Comparison of ENCODE assay signal across 11 cellular contexts in the genomic region with DNA sequence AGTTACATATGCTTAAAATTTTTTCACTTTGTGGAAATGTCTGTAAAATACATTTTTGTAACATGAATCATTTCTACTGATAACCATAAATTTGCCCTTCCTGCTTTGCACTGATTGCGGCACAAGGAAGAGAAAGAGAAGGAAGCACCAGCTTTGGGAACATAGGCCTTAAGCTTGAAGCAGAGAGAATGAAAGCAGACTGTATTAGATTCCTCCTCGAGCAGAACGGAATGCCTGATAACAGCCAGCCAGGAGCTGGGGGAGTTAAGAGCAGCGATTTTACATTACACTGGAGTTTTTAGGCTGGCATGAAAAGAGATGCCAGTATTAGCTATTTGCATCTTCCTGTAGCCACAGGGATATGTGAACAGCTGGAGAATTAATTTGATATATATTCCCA. TPM values are rescaled to one million over a fixed set of nuclear protein-coding genes. Genes with fewer than 3 reads are reported as not detected.
DNase-seq lines count a peak whose midpoint lies in the region; ATAC-seq and TF ChIP-seq lines count a peak whose summit lies in the region.
"Had no signal": no experiment of that assay in that cellular context is flagged by ENCODE, and none has a peak within 500 bp of the region (broad histone marks: within the 10 kb centered on the region; RNA-seq: fewer than 3 reads in every experiment).

No MANE protein-coding gene starts in this region.

- H3K27ac ChIP-seq in ascending aorta (peak overlapping the region; percentile 49 to 51), trophoblast cell (ENCODE audit: low read depth, low read length) (peak overlapping the region; percentile 17)

- H3K9me3 ChIP-seq in ascending aorta (no peaks in the 10 kb centered on the region), trophoblast cell (ENCODE audit: insufficient read depth, low read depth, low read length) (no peaks in the 10 kb centered on the region)

- H3K4me2 ChIP-seq in trophoblast cell (ENCODE audit: low read length) = no peak overlapping the region

- H2AFZ ChIP-seq in trophoblast cell (ENCODE audit: insufficient read depth, low read length, poor library complexity) = no peak overlapping the region

- H3K27me3 ChIP-seq in ascending aorta (no peaks in the 10 kb centered on the region), trophoblast cell (ENCODE audit: insufficient read depth, low read length) (no peaks in the 10 kb centered on the region)

- H4K8ac ChIP-seq in trophoblast cell (ENCODE audit: low read depth, low read length) = no peak overlapping the region

- H3K4me1 ChIP-seq in ascending aorta (peaks cover 0 to 37% of the 10 kb centered on the region in 2 donors), trophoblast cell (ENCODE audit: control insufficient read depth in 1 of 2, insufficient read depth in 2 of 2, low read length in 2 of 2) (peaks cover 4 to 9% of the 10 kb centered on the region in 2 experiments)

- H2AK5ac ChIP-seq in trophoblast cell (ENCODE audit: low read length) = no peak overlapping the region

- no peak overlapping the region for H3K9ac ChIP-seq in trophoblast cell (ENCODE audit: low read length)

- H3K36me3 ChIP-seq in ascending aorta (no peaks in the 10 kb centered on the region), trophoblast cell (ENCODE audit: control insufficient read depth in 1 of 2, insufficient read depth in 2 of 2, low read length in 2 of 2) (peaks cover 0 to 8% of the 10 kb centered on the region in 2 experiments)

- no peak overlapping the region for H3K14ac ChIP-seq in trophoblast cell (ENCODE audit: low read length)

- no CpG with 5 or more reads among the region's 4 CpGs for whole genome bisulfite sequencing in trophoblast cell (ENCODE audit: extremely low coverage, insufficient coverage, insufficient read length)

- ATAC-seq in left ventricle myocardium superior = peak; percentile 78
- ATAC-seq in GM18870 (IDR thresholded peaks at IDR 0.05; ENCODE audit: unreplicated experiment) = no peak

- peaks cover 2% of the 10 kb centered on the region for H3K79me1 ChIP-seq in trophoblast cell (ENCODE audit: low read length)

- peak; percentile 75 for DNase-seq in EL
- DNase-seq in ascending aorta (ENCODE audit: low spot score in 2 of 2) = no peak
- DNase-seq in left ventricle myocardium superior = no peak
- DNase-seq in trophoblast cell = peak in 1 of 2 donors; percentile 72
- DNase-seq in NOMO-1 (lab: John Stamatoyannopoulos, UW; ENCODE audit: unreplicated experiment in 2 of 2) = no peak
- no peak for DNase-seq in HT-29 (ENCODE audit: low spot score)
- no peak for DNase-seq in ACHN
- DNase-seq: hippocampal formation, NCI-H510A, retina had no signal

- H3K4me3 ChIP-seq in ascending aorta = peak overlapping the region in 1 of 2 donors; percentile 22
- H3K4me3 ChIP-seq in trophoblast cell (ENCODE audit: low read depth, low read length) = no peak overlapping the region

- H4K91ac ChIP-seq in trophoblast cell (ENCODE audit: low read depth, low read length) = no peak overlapping the region

- in situ Hi-C loops in ACHN (cut with HindIII; ENCODE audit: low pct_ligation_motif_present, low pct_unique_long_range_greater_than_20kb, low sequenced_read_pairs) = no loop called here

- peak overlapping the region; percentile 55 for H3K4ac ChIP-seq in trophoblast cell (ENCODE audit: low read depth, low read length)

- intact Hi-C loops in ascending aorta (cut with DNase I) = no loop called here
- intact Hi-C loops in left ventricle myocardium superior (cut with micrococcal nuclease) = no loop called here

- H3K23ac ChIP-seq in trophoblast cell (ENCODE audit: low read length) = no peak overlapping the region

- H2BK12ac ChIP-seq in trophoblast cell (ENCODE audit: low read length) = no peak overlapping the region

- H3K18ac ChIP-seq in trophoblast cell (ENCODE audit: low read length) = no peak overlapping the region

- TF ChIP-seq CTCF in ascending aorta (IDR thresholded peaks at IDR 0.05) = no peak

- no peak overlapping the region for H2BK5ac ChIP-seq in trophoblast cell (ENCODE audit: low read depth, low read length, poor library complexity)

- H3K79me2 ChIP-seq in trophoblast cell (ENCODE audit: control insufficient read depth, insufficient read depth, low read length, poor library complexity) = peaks cover 3% of the 10 kb centered on the region

- H4K12ac ChIP-seq in trophoblast cell (ENCODE audit: low read depth, low read length) = no peak overlapping the region

- H2BK120ac ChIP-seq in trophoblast cell (ENCODE audit: insufficient read depth, low read length, poor library complexity) = no peak overlapping the region

RNA-seq across cellular contexts. Expression of a gene that starts 33.5 kb away (rescaled TPM):
- total RNA-seq in ascending aorta = 273 TPM
- total RNA-seq in left ventricle myocardium superior = 26.0 TPM
- 49.0 and 54.7 TPM in 2 replicates for polyA plus RNA-seq in trophoblast cell (2013)
- 14.6 and 21.7 TPM in 2 replicates for total RNA-seq in HT-29 (2014; rRNA removed; shearing (Covaris generic))

Comparison
In these comparisons a context has a peak if more than half of its experiments do, and no peak if none do; other contexts are left out.
1. RNA of a gene that starts 33.5 kb away (total RNA-seq): 273 TPM in ascending aorta (single experiment); 26.0 TPM in left ventricle myocardium superior (single experiment) and 14.6 to 21.7 TPM in HT-29; every median in the first group is over 10 times any median in the second.